In the genomic region with DNA sequence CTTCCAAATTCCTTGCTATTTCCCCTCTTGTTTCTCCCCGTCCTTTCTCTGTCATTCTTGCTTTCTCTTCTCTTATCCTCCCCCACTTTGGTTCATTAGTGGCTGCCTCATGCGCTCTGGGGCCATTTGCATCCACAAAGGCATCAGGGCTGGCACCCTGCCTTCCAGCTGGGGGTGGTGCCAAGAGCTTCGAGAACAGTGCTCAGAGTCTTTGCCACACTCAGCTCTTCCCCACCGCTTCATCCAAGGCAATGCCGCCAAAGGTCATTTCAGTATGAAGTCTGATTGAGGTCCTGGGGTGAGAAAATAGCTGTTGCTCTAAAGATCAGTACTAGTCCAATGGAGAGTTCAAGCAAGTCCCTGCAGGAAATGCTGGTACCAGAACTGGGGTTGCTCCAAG, we compare ENCODE assay signal across 24 cellular contexts. TPM values are rescaled to one million over a fixed set of nuclear protein-coding genes. Genes with fewer than 3 reads are reported as not detected.
"Had no signal": no experiment of that assay in that cellular context is flagged by ENCODE, and none has a peak within 500 bp of the region (broad histone marks: within the 10 kb centered on the region; RNA-seq: fewer than 3 reads in every experiment).

No MANE protein-coding gene starts in this region.

- H3K4me3 ChIP-seq: dorsolateral prefrontal cortex, lower lobe of right lung, prostate gland, stomach had no signal

- H3K4me1 ChIP-seq: foreskin keratinocyte, lower lobe of right lung, prostate gland, stomach had no signal

- DNase-seq: activated CD4-positive, alpha-beta T cell treated with anti-CD3 and anti-CD28 coated beads for 36 hours; activated CD8-positive, alpha-beta T cell treated with anti-CD3 and anti-CD28 coated beads for 36 hours; activated naive CD4-positive, alpha-beta T cell treated with Interleukin-2 at 50 U/mL for 16 hours; activated naive CD8-positive, alpha-beta T cell treated with anti-CD3 and anti-CD28 coated beads, Interleukin-2, amount 10 ng/mL, durations not matched to agents 7 days and 5 days; activated T-cell treated with anti-CD3 and anti-CD28 coated beads, Interleukin-2, amount 50 U/mL, for 1 hour; foreskin keratinocyte; lower lobe of right lung; nephron progenitor cell; occipital lobe; right cardiac atrium; stimulated activated CD4-positive, alpha-beta T cell treated with anti-CD3 and anti-CD28 coated beads, Interleukin-15, amount 100 ng/mL, for 24 hours; stimulated activated CD4-positive, alpha-beta T cell treated with anti-CD3 and anti-CD28 coated beads, Interleukin-4, amount 100 ng/mL, for 24 hours; stomach had no signal

- ATAC-seq: activated CD4-positive, alpha-beta T cell treated with anti-CD3 and anti-CD28 coated beads for 36 hours; activated CD8-positive, alpha-beta T cell treated with anti-CD3 and anti-CD28 coated beads for 36 hours; foreskin keratinocyte; lower lobe of right lung; right cardiac atrium; stimulated activated effector memory CD8-positive, alpha-beta T cell treated with anti-CD3 and anti-CD28 coated beads, Interleukin-12 subunit alpha, Interleukin-12 subunit beta, amount 100 ng/mL, for 72 hours; WTC11 had no signal

- H3K27ac ChIP-seq: dorsolateral prefrontal cortex, foreskin keratinocyte, lower lobe of right lung, prostate gland, stomach had no signal

- H3K36me3 ChIP-seq: lower lobe of right lung, prostate gland, stomach had no signal

- H3K9me3 ChIP-seq: lower lobe of right lung, prostate gland, stomach had no signal

RNA-seq across cellular contexts. Expression of a gene that starts 22.7 kb away (rescaled TPM):
- total RNA-seq: activated CD4-positive, alpha-beta T cell treated with anti-CD3 and anti-CD28 coated beads for 36 hours; activated naive CD8-positive, alpha-beta T cell treated with anti-CD3 and anti-CD28 coated beads, Interleukin-2, amount 10 ng/mL, durations not matched to agents 7 days and 5 days; activated T-helper 2 cell treated with anti-CD3 and anti-CD28 coated beads, Interferon-gamma antibody, Interleukin-2, Interleukin-4, amounts not matched to agents 10 μg/mL and 5 μg/mL and 100 μg/mL, durations not matched to agents 14 hours and 24 hours and 36 hours; cardiac septum; dorsolateral prefrontal cortex; epithelial cell of proximal tubule; fibroblast of lung; foreskin keratinocyte; lower lobe of right lung; myocyte; occipital lobe; prostate gland; right cardiac atrium; skeletal muscle tissue; stomach; temporal lobe had no signal
